ENCODE assay signal across 8 cellular contexts in the genomic region with DNA sequence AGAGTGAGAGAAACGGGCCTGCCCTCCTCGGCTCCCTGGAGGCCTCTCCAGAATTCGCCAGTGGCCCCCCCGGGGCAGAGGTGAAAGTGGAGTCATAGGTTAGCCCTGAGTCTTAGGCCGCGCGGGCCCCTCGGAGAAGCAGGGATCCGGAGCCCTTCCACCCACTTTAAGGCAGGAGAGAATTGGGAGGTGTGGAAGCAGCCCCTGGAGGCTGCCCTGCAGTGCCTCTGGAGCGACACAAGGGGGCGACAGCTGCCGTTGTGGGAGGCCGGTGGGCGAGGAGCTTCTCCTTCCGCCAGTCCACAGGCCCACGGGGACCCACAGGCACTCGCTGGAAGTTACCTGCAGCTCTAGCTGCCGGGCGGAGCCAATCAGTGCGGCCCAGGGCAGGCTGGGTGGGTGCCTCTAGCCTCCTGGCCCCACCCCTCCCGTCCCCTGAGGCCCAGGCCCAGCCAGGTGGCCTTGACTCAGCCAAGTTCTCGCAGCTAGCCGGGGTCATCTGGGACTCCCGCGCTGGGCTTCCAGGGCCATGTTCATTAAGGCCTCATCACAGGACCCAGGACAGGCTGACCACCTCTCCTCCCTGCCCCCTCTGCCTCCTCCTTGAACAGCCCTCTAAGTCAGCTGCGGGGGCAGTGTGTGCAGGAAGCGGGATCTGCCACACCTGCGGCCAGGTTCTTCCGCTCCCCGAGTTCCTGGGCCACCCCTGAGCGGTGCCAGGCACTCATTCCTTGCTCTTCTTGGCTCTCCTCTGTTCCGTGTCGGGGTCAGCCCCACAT. TPM values are rescaled to one million over a fixed set of nuclear protein-coding genes. Genes with fewer than 3 reads are reported as not detected.
DNase-seq lines count a peak whose midpoint lies in the region; ATAC-seq and TF ChIP-seq lines count a peak whose summit lies in the region.

No MANE protein-coding gene starts in this region.

- H3K9ac ChIP-seq in Karpas-422 (ENCODE audit: low read length), result peak overlapping the region; percentile 52

- H3K36me3 ChIP-seq in BJ (ENCODE audit: control insufficient read depth, insufficient read depth, low read length) (peaks cover 2% of the 10 kb centered on the region; the same call in 1 of the 2 replicates), Karpas-422 (ENCODE audit: insufficient read depth, low read length) (no peaks in the 10 kb centered on the region), muscle layer of duodenum (ENCODE audit: control insufficient read depth in 1 of 2, insufficient read depth in 2 of 2, low read length in 2 of 2) (no peaks in the 10 kb centered on the region)

- H2AFZ ChIP-seq in Karpas-422 (ENCODE audit: low read length), result no peak overlapping the region

- H3K9me3 Mint-ChIP-seq in activated CD4-positive, alpha-beta memory T cell treated with anti-CD3 and anti-CD28 coated beads for 36 hours, result no peaks in the 10 kb centered on the region

- peak overlapping the region; percentile 87 for H3K27ac Mint-ChIP-seq in activated CD4-positive, alpha-beta memory T cell treated with anti-CD3 and anti-CD28 coated beads for 36 hours

- H3K4me3 ChIP-seq in BJ (ENCODE audit: low read depth, low read length), result no peak overlapping the region
- H3K4me3 ChIP-seq in Karpas-422 (ENCODE audit: low read length), result peak overlapping the region; percentile 35; the same call in 1 of the 2 replicates
- peak overlapping the region in 53 of 59 donors; percentile 2 to 90 (median 37) for H3K4me3 ChIP-seq in dorsolateral prefrontal cortex
- H3K4me3 ChIP-seq in muscle layer of duodenum (ENCODE audit: low read depth in 1 of 2, low read length in 2 of 2), result no peak overlapping the region

- intact Hi-C loops in activated CD4-positive, alpha-beta memory T cell treated with anti-CD3 and anti-CD28 coated beads for 36 hours (cut with micrococcal nuclease), result loop anchor here (1.0 kb wide), 3 partner anchors 15 to 177 kb away; no protein-coding TSS in a partner anchor
- intact Hi-C loops in dorsolateral prefrontal cortex (cut with DNase I), result loop anchor here in 1 of 2 donors (2.0 to 5.0 kb wide), 2 partner anchors 15 to 35 kb away; no protein-coding TSS in a partner anchor

- CTCF ChIA-PET in BJ (lab: Yijun Ruan, JAX), result interaction anchor here (0.8 to 11.0 kb wide), 10 partner anchors 13 to 196 kb away, joined by 3 to 162 read pairs (median 4); no protein-coding TSS in a partner anchor
- CTCF ChIA-PET in activated CD4-positive, alpha-beta memory T cell treated with anti-CD3 and anti-CD28 coated beads for 36 hours (lab: Charles Lee), result interaction anchor here (0.5 to 15.3 kb wide), 28 partner anchors 8 to 349 kb away, joined by 3 to 346 read pairs (median 5); partner anchors contain the start of genes ARHGAP1, ATG13, CHRM4 and CREB3L1

- peak; percentile 80 for TF ChIP-seq CTCF in BJ (IDR thresholded peaks at IDR 0.05; ENCODE audit: insufficient read depth, low read depth, low read length)
- peak; percentile 65 to 99 (median 94) for TF ChIP-seq CTCF in dorsolateral prefrontal cortex (IDR thresholded peaks at IDR 0.05 in 54 of 56, conservative IDR thresholded peaks at IDR 0.05 in 2 of 56; ENCODE audit: low read depth in 1 of 56, partially characterized antibody in 56 of 56)

- H3K9me3 ChIP-seq in Karpas-422 (ENCODE audit: low read length) (no peaks in the 10 kb centered on the region), muscle layer of duodenum (ENCODE audit: control insufficient read depth in 1 of 2, low read length in 2 of 2) (no peaks in the 10 kb centered on the region)

- H3K27me3 Mint-ChIP-seq in activated CD4-positive, alpha-beta memory T cell treated with anti-CD3 and anti-CD28 coated beads for 36 hours, result no peaks in the 10 kb centered on the region

- peaks cover 78% of the 10 kb centered on the region for H3K4me1 Mint-ChIP-seq in activated CD4-positive, alpha-beta memory T cell treated with anti-CD3 and anti-CD28 coated beads for 36 hours (ENCODE audit: low read depth)

- DNase-seq in BJ (ENCODE audit: low read depth) (no peak), Karpas-422 (peak; percentile 90), dorsolateral prefrontal cortex (peak in 3 of 10 donors; percentile 32 to 81 (median 72)), NCI-H345 treated with DMSO at 0.1 percent for 48 hours (lab: John Stamatoyannopoulos, UW; ENCODE audit: unreplicated experiment) (no peak)
- peak; percentile 86 for DNase-seq in activated CD4-positive, alpha-beta memory T cell treated with anti-CD3 and anti-CD28 coated beads for 36 hours
- peak; percentile 79 for DNase-seq in stimulated activated naive CD8-positive, alpha-beta T cell treated with anti-CD3 and anti-CD28 coated beads, Interleukin-15, Interleukin-2, amounts not matched to agents 100 U/mL and 50 U/mL, for 24 hours

- peaks cover 2% of the 10 kb centered on the region for H3K36me3 Mint-ChIP-seq in activated CD4-positive, alpha-beta memory T cell treated with anti-CD3 and anti-CD28 coated beads for 36 hours

- H3K4me3 Mint-ChIP-seq in activated CD4-positive, alpha-beta memory T cell treated with anti-CD3 and anti-CD28 coated beads for 36 hours, result peak overlapping the region; percentile 76

- ATAC-seq in stimulated activated naive CD8-positive, alpha-beta T cell treated with anti-CD3 and anti-CD28 coated beads, Interleukin-15, Interleukin-2, amounts not matched to agents 100 U/mL and 50 U/mL, for 24 hours, result peak; percentile 28
- no peak for ATAC-seq in HG03135 (IDR thresholded peaks at IDR 0.05; ENCODE audit: unreplicated experiment)

- H3K27me3 ChIP-seq in BJ (ENCODE audit: control insufficient read depth, insufficient read depth, low read length) (no peaks in the 10 kb centered on the region), Karpas-422 (ENCODE audit: low read length) (no peaks in the 10 kb centered on the region), dorsolateral prefrontal cortex (no peaks in the 10 kb centered on the region), muscle layer of duodenum (ENCODE audit: low read depth, low read length) (no peaks in the 10 kb centered on the region)

- peaks cover 13% of the 10 kb centered on the region; the same call in 1 of the 2 replicates for H4K20me1 ChIP-seq in Karpas-422 (ENCODE audit: insufficient read depth, low read depth, low read length)

- peaks cover 91% of the 10 kb centered on the region for H3K79me2 ChIP-seq in Karpas-422 (ENCODE audit: low read length)

- H3K27ac ChIP-seq in Karpas-422 (ENCODE audit: low read length) (peak overlapping the region; percentile 70), dorsolateral prefrontal cortex (peak overlapping the region in 58 of 59 donors; percentile 24 to 91 (median 82)), muscle layer of duodenum (ENCODE audit: low read length) (peak overlapping the region; percentile 47)

- no peaks in the 10 kb centered on the region for H3K9me2 ChIP-seq in Karpas-422 (replicated peaks; ENCODE audit: insufficient read depth, low read length)

- peak overlapping the region; percentile 54 for H3K4me2 ChIP-seq in Karpas-422 (ENCODE audit: low read depth, low read length, poor library complexity, severe bottlenecking)

- H3K4me1 ChIP-seq in Karpas-422 (ENCODE audit: low read length) (peaks cover 45% of the 10 kb centered on the region), muscle layer of duodenum (ENCODE audit: control insufficient read depth in 1 of 2, insufficient read depth in 2 of 2, low read length in 2 of 2) (peaks cover 13 to 44% of the 10 kb centered on the region in 2 donors)

- POLR2A ChIA-PET in BJ (lab: Charles Lee), result no interaction called here
- POLR2A ChIA-PET in activated CD4-positive, alpha-beta memory T cell treated with anti-CD3 and anti-CD28 coated beads for 36 hours (lab: Charles Lee), result interaction anchor here (0.8 to 2.4 kb wide), 2 partner anchors 8 to 9 kb away, joined by 3 to 15 read pairs; no protein-coding TSS in a partner anchor

RNA-seq across cellular contexts. Expression of gene DGKZ, which starts 5.0 kb away (rescaled TPM):
- 16.3 and 31.7 TPM in 2 replicates for polyA plus RNA-seq in BJ (2011; rRNA removed)
- polyA minus RNA-seq in BJ (2011; rRNA and poly(A)+ RNA removed), result 34.9 and 35.4 TPM in 2 replicates
- 59.4 and 106 TPM in 2 replicates for total RNA-seq in Karpas-422 (2014; rRNA removed; shearing (Covaris generic); ENCODE audit: low replicate concordance)
- 10 to 100 TPM; 85.3 to 88.7 TPM for total RNA-seq in activated CD4-positive, alpha-beta memory T cell treated with anti-CD3 and anti-CD28 coated beads for 36 hours
- total RNA-seq in dorsolateral prefrontal cortex, result 100 to 1,000 TPM; 142 to 475 (median 319) TPM

RNA-seq across cellular contexts. Expression of gene MDK, which starts 29.2 kb away (rescaled TPM):
- polyA plus RNA-seq in BJ (2011; rRNA removed), result 77.0 and 91.9 TPM in 2 replicates
- polyA minus RNA-seq in BJ (2011; rRNA and poly(A)+ RNA removed), result 12.4 and 14.2 TPM in 2 replicates
- total RNA-seq in Karpas-422 (2014; rRNA removed; shearing (Covaris generic); ENCODE audit: low replicate concordance), result 6.9 and 21.9 TPM in 2 replicates
- 1 to 10 TPM; 5.9 to 7.0 TPM for total RNA-seq in activated CD4-positive, alpha-beta memory T cell treated with anti-CD3 and anti-CD28 coated beads for 36 hours
- total RNA-seq in dorsolateral prefrontal cortex, result 10 to 100 TPM in 95 of 120 experiments, 1 to 10 TPM in 25; 4.6 to 45.3 (median 12.9) TPM

RNA-seq across cellular contexts. Expression of gene CHRM4, which starts 39.3 kb away (rescaled TPM):
- polyA plus RNA-seq in BJ (2011; rRNA removed), result 0.10 TPM in 1 of 2 replicates, not detected in the other
- not detected in 2 replicates for polyA minus RNA-seq in BJ (2011; rRNA and poly(A)+ RNA removed)
- not detected in 2 replicates for total RNA-seq in Karpas-422 (2014; rRNA removed; shearing (Covaris generic); ENCODE audit: low replicate concordance)
- total RNA-seq in activated CD4-positive, alpha-beta memory T cell treated with anti-CD3 and anti-CD28 coated beads for 36 hours, result not detected
- 10 to 100 TPM in 56 of 120 experiments, 1 to 10 TPM in 64; 2.7 to 25.0 (median 9.7) TPM for total RNA-seq in dorsolateral prefrontal cortex

Comparison
In these comparisons a context has a peak if more than half of its experiments do, and no peak if none do; other contexts are left out.
1. DNase-seq: peak in Karpas-422 (single experiment), activated CD4-positive, alpha-beta memory T cell treated with anti-CD3 and anti-CD28 coated beads for 36 hours (single experiment) and stimulated activated naive CD8-positive, alpha-beta T cell treated with anti-CD3 and anti-CD28 coated beads, Interleukin-15, Interleukin-2, amounts not matched to agents 100 U/mL and 50 U/mL, for 24 hours (single experiment); none in BJ (single experiment) and NCI-H345 treated with DMSO at 0.1 percent for 48 hours (single experiment).
2. H3K4me3 ChIP-seq: peak in Karpas-422 (single experiment) and dorsolateral prefrontal cortex (53 of 59); none in BJ (single experiment) and muscle layer of duodenum (0 of 2).
3. Peak in every context shown above with its lines, with median percentiles within 50 percentile points of each other: H3K27ac ChIP-seq.